1 cellular context compared by ENCODE assay signal in genomic region chr2:27875089-27875881, GRCh38.
TF ChIP-seq lines count a peak whose summit lies in the region.

No MANE protein-coding gene starts in this region.

TF ChIP-seq in HepG2, 621 proteins besides CTCF, POLR2A, EP300 and RAD21 (continued from another document and continues in another):
- TF ChIP-seq THRA (CRISPR knock-in tag; IDR thresholded peaks at IDR 0.05; ENCODE audit: borderline replicate concordance): peak; percentile 49; the same call in 1 of the 2 replicates
- no peak for TF ChIP-seq FUBP1 (CRISPR knock-in tag; IDR thresholded peaks at IDR 0.05; ENCODE audit: borderline replicate concordance)
- no peak for TF ChIP-seq BRCA1 (CRISPR knock-in tag; IDR thresholded peaks at IDR 0.05)
- no peak for TF ChIP-seq ZKSCAN5 (CRISPR knock-in tag; IDR thresholded peaks at IDR 0.05)
- TF ChIP-seq ZNF275 (CRISPR knock-in tag; IDR thresholded peaks at IDR 0.05; ENCODE audit: borderline replicate concordance): no peak
- TF ChIP-seq RCOR2 (CRISPR knock-in tag; IDR thresholded peaks at IDR 0.05): peak; percentile 71
- no peak for TF ChIP-seq KAT2B (IDR thresholded peaks at IDR 0.05; ENCODE audit: borderline replicate concordance, low read depth, low read length)
- TF ChIP-seq MTA1 (CRISPR knock-in tag; IDR thresholded peaks at IDR 0.05; ENCODE audit: borderline replicate concordance): no peak
- TF ChIP-seq ZBTB7A (CRISPR knock-in tag; IDR thresholded peaks at IDR 0.05): no peak
- TF ChIP-seq LCORL (IDR thresholded peaks at IDR 0.05): peak; percentile 46; the same call in 1 of the 2 replicates
- peak; percentile 49; the same call in 1 of the 2 replicates for TF ChIP-seq LCORL (CRISPR knock-in tag; IDR thresholded peaks at IDR 0.05)
- TF ChIP-seq ZNF709 (CRISPR knock-in tag; IDR thresholded peaks at IDR 0.05): 0 out of 2 replicates have a peak, but pooled peaks have one; percentile 41
- TF ChIP-seq RELA (CRISPR knock-in tag; IDR thresholded peaks at IDR 0.05): no peak
- no peak for TF ChIP-seq ZNF557 (CRISPR knock-in tag; IDR thresholded peaks at IDR 0.05)
- no peak for TF ChIP-seq ZNF354B (CRISPR knock-in tag; IDR thresholded peaks at IDR 0.05)
- TF ChIP-seq ADNP (CRISPR knock-in tag; IDR thresholded peaks at IDR 0.05): no peak
- TF ChIP-seq DNMT1 (CRISPR knock-in tag; IDR thresholded peaks at IDR 0.05): no peak
- TF ChIP-seq BATF2 (CRISPR knock-in tag; IDR thresholded peaks at IDR 0.05): no peak
- TF ChIP-seq SNRNP70 (IDR thresholded peaks at IDR 0.05; ENCODE audit: low read depth, low read length): no peak
- TF ChIP-seq ZNF574 (CRISPR knock-in tag; IDR thresholded peaks at IDR 0.05): no peak
- no peak for TF ChIP-seq U2AF2 (IDR thresholded peaks at IDR 0.05; ENCODE audit: low read depth, low read length)
- TF ChIP-seq MXD1 (CRISPR knock-in tag; IDR thresholded peaks at IDR 0.05): no peak
- no peak for TF ChIP-seq ZBTB7B (CRISPR knock-in tag; IDR thresholded peaks at IDR 0.05)
- 0 out of 2 replicates have a peak, but pooled peaks have one; percentile 40 for TF ChIP-seq ZMYM2 (CRISPR knock-in tag; IDR thresholded peaks at IDR 0.05)
- TF ChIP-seq TFDP1 (CRISPR knock-in tag; IDR thresholded peaks at IDR 0.05; ENCODE audit: borderline replicate concordance): no peak
- no peak for TF ChIP-seq ZNF3 (CRISPR knock-in tag; IDR thresholded peaks at IDR 0.05)
- TF ChIP-seq ZC3H13 (CRISPR knock-in tag; IDR thresholded peaks at IDR 0.05): no peak
- TF ChIP-seq ARNT2 (CRISPR knock-in tag; IDR thresholded peaks at IDR 0.05; ENCODE audit: low read depth): no peak
- TF ChIP-seq MYPOP (CRISPR knock-in tag; IDR thresholded peaks at IDR 0.05): peak; percentile 26; the same call in 1 of the 2 replicates
- peak; percentile 71 for TF ChIP-seq PITX1 (CRISPR knock-in tag; IDR thresholded peaks at IDR 0.05)
- no peak for TF ChIP-seq WIZ (CRISPR knock-in tag; IDR thresholded peaks at IDR 0.05)
- peak; percentile 53; the same call in 1 of the 2 replicates for TF ChIP-seq ZSCAN31 (CRISPR knock-in tag; IDR thresholded peaks at IDR 0.05; ENCODE audit: low read depth)
- TF ChIP-seq SAP130 (CRISPR knock-in tag; IDR thresholded peaks at IDR 0.05; ENCODE audit: low read depth): peak; percentile 66
- no peak for TF ChIP-seq CC2D1A (CRISPR knock-in tag; IDR thresholded peaks at IDR 0.05)
- TF ChIP-seq MTERF4 (CRISPR knock-in tag; IDR thresholded peaks at IDR 0.05): no peak
- TF ChIP-seq KAT8 (CRISPR knock-in tag; IDR thresholded peaks at IDR 0.05): peak; percentile 49
- TF ChIP-seq CCAR2 (optimal IDR thresholded peaks at IDR 0.05; ENCODE audit: low read depth, low read length): no peak
- TF ChIP-seq KDM4B (CRISPR knock-in tag; IDR thresholded peaks at IDR 0.05): no peak
- TF ChIP-seq HDAC2 (CRISPR knock-in tag; IDR thresholded peaks at IDR 0.05): peak; percentile 75; the same call in 1 of the 2 replicates
- TF ChIP-seq ZNF678 (CRISPR knock-in tag; IDR thresholded peaks at IDR 0.05): no peak
- TF ChIP-seq ZNF687 (CRISPR knock-in tag; IDR thresholded peaks at IDR 0.05): no peak
- no peak for TF ChIP-seq ZNF629 (CRISPR knock-in tag; conservative IDR thresholded peaks at IDR 0.05)
- no peak for TF ChIP-seq ZNF30 (CRISPR knock-in tag; IDR thresholded peaks at IDR 0.05)
- no peak for TF ChIP-seq PRMT3 (CRISPR knock-in tag; IDR thresholded peaks at IDR 0.05; ENCODE audit: borderline replicate concordance, low read depth)
- TF ChIP-seq KLF16 (CRISPR knock-in tag; IDR thresholded peaks at IDR 0.05): no peak
- TF ChIP-seq PCBP2 (optimal IDR thresholded peaks at IDR 0.05; ENCODE audit: low read depth, low read length, poor library complexity, severe bottlenecking): no peak
- TF ChIP-seq NAIF1 (CRISPR knock-in tag; IDR thresholded peaks at IDR 0.05; ENCODE audit: borderline replicate concordance): no peak
- no peak for TF ChIP-seq ZNF547 (CRISPR knock-in tag; IDR thresholded peaks at IDR 0.05)
- TF ChIP-seq ETV6 (CRISPR knock-in tag; conservative IDR thresholded peaks at IDR 0.05): no peak
- no peak for TF ChIP-seq EED (CRISPR knock-in tag; IDR thresholded peaks at IDR 0.05)
- no peak for TF ChIP-seq ARID2 (CRISPR knock-in tag; IDR thresholded peaks at IDR 0.05; ENCODE audit: borderline replicate concordance)
- no peak for TF ChIP-seq ZNF75D (CRISPR knock-in tag; IDR thresholded peaks at IDR 0.05; ENCODE audit: borderline replicate concordance)
- TF ChIP-seq ZNF343 (CRISPR knock-in tag; IDR thresholded peaks at IDR 0.05): no peak
- TF ChIP-seq ZNF263 (CRISPR knock-in tag; IDR thresholded peaks at IDR 0.05): no peak
- no peak for TF ChIP-seq ZNF549 (CRISPR knock-in tag; IDR thresholded peaks at IDR 0.05)
- TF ChIP-seq KDM6A (CRISPR knock-in tag; IDR thresholded peaks at IDR 0.05; ENCODE audit: low read depth): peak; percentile 15; the same call in 1 of the 2 replicates
- no peak for TF ChIP-seq ZNF616 (CRISPR knock-in tag; IDR thresholded peaks at IDR 0.05; ENCODE audit: low read depth)
- TF ChIP-seq MED8 (CRISPR knock-in tag; IDR thresholded peaks at IDR 0.05; ENCODE audit: insufficient replicate concordance): no peak
